ENCODE assay signal across 8 cellular contexts in the genomic region with DNA sequence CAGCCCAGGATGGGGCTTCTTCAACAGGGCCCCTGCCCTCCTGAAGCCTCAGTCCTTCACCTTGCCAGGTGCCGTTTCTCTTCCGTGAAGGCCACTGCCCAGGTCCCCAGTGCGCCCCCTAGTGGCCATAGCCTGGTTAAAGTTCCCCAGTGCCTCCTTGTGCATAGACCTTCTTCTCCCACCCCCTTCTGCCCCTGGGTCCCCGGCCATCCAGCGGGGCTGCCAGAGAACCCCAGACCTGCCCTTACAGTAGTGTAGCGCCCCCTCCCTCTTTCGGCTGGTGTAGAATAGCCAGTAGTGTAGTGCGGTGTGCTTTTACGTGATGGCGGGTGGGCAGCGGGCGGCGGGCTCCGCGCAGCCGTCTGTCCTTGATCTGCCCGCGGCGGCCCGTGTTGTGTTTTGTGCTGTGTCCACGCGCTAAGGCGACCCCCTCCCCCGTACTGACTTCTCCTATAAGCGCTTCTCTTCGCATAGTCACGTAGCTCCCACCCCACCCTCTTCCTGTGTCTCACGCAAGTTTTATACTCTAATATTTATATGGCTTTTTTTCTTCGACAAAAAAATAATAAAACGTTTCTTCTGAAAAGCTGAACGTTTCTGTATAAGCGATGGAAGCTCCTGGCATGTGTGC. TPM values are rescaled to one million over a fixed set of nuclear protein-coding genes. Genes with fewer than 3 reads are reported as not detected.
DNase-seq lines count a peak whose midpoint lies in the region; TF ChIP-seq lines count a peak whose summit lies in the region.

No MANE protein-coding gene starts in this region.

- no peaks in the 10 kb centered on the region for H4K20me1 ChIP-seq in SU-DHL-6 (ENCODE audit: low read depth, low read length)

- H3K9me2 ChIP-seq in SU-DHL-6 (replicated peaks; ENCODE audit: insufficient read depth, low read length) = no peaks in the 10 kb centered on the region

- peak overlapping the region; percentile 87 for H3K4me2 ChIP-seq in SU-DHL-6 (ENCODE audit: low read depth, low read length, poor library complexity, severe bottlenecking)

- peak in 1 of 2 donors; percentile 41 for TF ChIP-seq POLR2A in adrenal gland (IDR thresholded peaks at IDR 0.05)
- TF ChIP-seq POLR2A in vagina (IDR thresholded peaks at IDR 0.05) = no peak

- no peaks in the 10 kb centered on the region for H3K9me3 ChIP-seq in SU-DHL-6 (ENCODE audit: insufficient read depth, low read length)
- H3K9me3 ChIP-seq in adrenal gland (replicated peaks in 1 of 3) = no peaks in the 10 kb centered on the region
- H3K9me3 ChIP-seq in right atrium auricular region = no peaks in the 10 kb centered on the region
- no peaks in the 10 kb centered on the region for H3K9me3 ChIP-seq in vagina

- WGBS in adrenal gland, 4 donors = 1 to 6% (median 3%) methylated on average over 19 to 32 of the region's 32 CpGs

- TF ChIP-seq CTCF in HL-60 (IDR thresholded peaks at IDR 0.05; ENCODE audit: insufficient read depth, low read length) (peak; percentile 61), SU-DHL-6 (IDR thresholded peaks at IDR 0.05; ENCODE audit: insufficient read depth, low read length, poor library complexity, severe bottlenecking) (peak; percentile 89), adrenal gland (IDR thresholded peaks at IDR 0.05) (peak; percentile 87 to 97 (median 94)), right atrium auricular region (IDR thresholded peaks at IDR 0.05) (peak; percentile 77 to 90), vagina (IDR thresholded peaks at IDR 0.05) (peak; percentile 63 to 89 (median 75))

- no peaks in the 10 kb centered on the region for H3K27me3 ChIP-seq in HL-60 (ENCODE audit: insufficient read depth, poor library complexity, severe bottlenecking)
- H3K27me3 ChIP-seq in SU-DHL-6 (ENCODE audit: low read length) = no peaks in the 10 kb centered on the region
- H3K27me3 ChIP-seq in adrenal gland = no peaks in the 10 kb centered on the region
- no peaks in the 10 kb centered on the region for H3K27me3 ChIP-seq in right atrium auricular region
- no peaks in the 10 kb centered on the region for H3K27me3 ChIP-seq in vagina

- intact Hi-C loops in adrenal gland (cut with DNase I) (no loop called here), vagina (cut with DNase I) (no loop called here)

- no peak overlapping the region for H2AFZ ChIP-seq in SU-DHL-6 (ENCODE audit: low read depth, low read length, severe bottlenecking)

- no peak overlapping the region for H3K27ac ChIP-seq in HL-60 (replicated peaks)
- H3K27ac ChIP-seq in SU-DHL-6 (ENCODE audit: low read depth, low read length) = peak overlapping the region; percentile 99
- H3K27ac ChIP-seq in adrenal gland = peak overlapping the region; percentile 88 to 99 (median 93)
- peak overlapping the region; percentile 76 to 85 for H3K27ac ChIP-seq in right atrium auricular region
- H3K27ac ChIP-seq in vagina = peak overlapping the region; percentile 94

- H3K79me2 ChIP-seq in SU-DHL-6 (ENCODE audit: insufficient read depth, low read length) = no peaks in the 10 kb centered on the region; the same call in 1 of the 2 replicates

- DNase-seq in DMS53 (lab: John Stamatoyannopoulos, UW) = peak; percentile 87
- peak; percentile 38 to 69 for DNase-seq in HL-60 (ENCODE audit: low read depth in 1 of 2, low spot score in 1 of 2)
- DNase-seq in adrenal gland = peak; percentile 87 to 98 (median 93)
- peak; percentile 86 for DNase-seq in right atrium auricular region (ENCODE audit: low spot score)
- DNase-seq in retina = peak; percentile 84
- no peak for DNase-seq in vagina (ENCODE audit: extremely low spot score in 2 of 2)
- no peak for DNase-seq in NCI-H1048 (lab: John Stamatoyannopoulos, UW)

- H3K4me3 ChIP-seq in HL-60 (replicated peaks; ENCODE audit: insufficient read depth, low read length) (no peak overlapping the region), SU-DHL-6 (ENCODE audit: insufficient read depth, low read length, poor library complexity, severe bottlenecking) (peak overlapping the region; percentile 44), adrenal gland (peak overlapping the region in 2 of 4 donors; percentile 52 to 54), right atrium auricular region (peak overlapping the region; percentile 35 to 61), vagina (peak overlapping the region; percentile 61 to 62)

- peaks cover 30 to 54% of the 10 kb centered on the region in 2 donors for H3K4me1 ChIP-seq in adrenal gland (replicated peaks in 1 of 2)
- peaks cover 0 to 77% of the 10 kb centered on the region in 2 donors for H3K4me1 ChIP-seq in right atrium auricular region
- peaks cover 80% of the 10 kb centered on the region for H3K4me1 ChIP-seq in vagina

- peaks cover 95% of the 10 kb centered on the region for H3F3A ChIP-seq in SU-DHL-6 (ENCODE audit: insufficient read depth)

- H3K36me3 ChIP-seq in SU-DHL-6 (ENCODE audit: low read length) = no peaks in the 10 kb centered on the region; the same call in 1 of the 2 replicates
- peaks cover 0 to 28% of the 10 kb centered on the region in 2 donors for H3K36me3 ChIP-seq in adrenal gland (replicated peaks in 1 of 2)
- H3K36me3 ChIP-seq in right atrium auricular region = peaks cover 24% of the 10 kb centered on the region
- peaks cover 3 to 12% of the 10 kb centered on the region in 2 donors for H3K36me3 ChIP-seq in vagina

- peak overlapping the region; percentile 84 for H3K9ac ChIP-seq in SU-DHL-6 (ENCODE audit: low read length)

RNA-seq across cellular contexts. Expression of gene PCDHGC5, which starts 23.6 kb away (rescaled TPM):
- total RNA-seq in adrenal gland (1 to 10 TPM in 7 of 8 donors, under 1 TPM in 1; 0.77 to 5.2 (median 3.1) TPM), right atrium auricular region (1 to 10 TPM; 1.4 to 1.7 TPM), vagina (3.4 TPM)
- 1 to 10 TPM in 1 of 3 donors, under 1 TPM in 2; 0.10 to 1.1 (median 0.33) TPM for polyA plus RNA-seq in adrenal gland

RNA-seq across cellular contexts. Expression of gene PCDHGC4, which starts 27.7 kb away (rescaled TPM):
- total RNA-seq in adrenal gland (1 to 10 TPM in 7 of 8 donors, under 1 TPM in 1; 0.30 to 6.1 (median 2.2) TPM), right atrium auricular region (1 to 10 TPM; 1.5 to 1.7 TPM), vagina (4.9 TPM)
- polyA plus RNA-seq in adrenal gland = 1 to 10 TPM in 1 of 3 donors, under 1 TPM in 2; 0.03 to 1.0 (median 0.53) TPM

RNA-seq across cellular contexts. Expression of gene PCDHGC3, which starts 36.7 kb away (rescaled TPM):
- 100 to 1,000 TPM in 1 of 8 donors, 10 to 100 TPM in 7; 43.3 to 103 (median 77.6) TPM for total RNA-seq in adrenal gland
- polyA plus RNA-seq in adrenal gland = 100 to 1,000 TPM in 1 of 3 donors, 10 to 100 TPM in 2; 70.4 to 112 (median 90.9) TPM
- 10 to 100 TPM; 24.1 to 38.3 TPM for total RNA-seq in right atrium auricular region
- total RNA-seq in vagina = 78.3 TPM

Comparison
In these comparisons a context has a peak if more than half of its experiments do, and no peak if none do; other contexts are left out.
1. DNase-seq: peak in DMS53 (single experiment), HL-60 (2 of 2), adrenal gland (7 of 7), right atrium auricular region (single experiment) and retina (single experiment); none in vagina (0 of 2) and NCI-H1048 (single experiment).
2. Peak in every context shown above with its lines, with median percentiles within 50 percentile points of each other: CTCF ChIP-seq.